In genomic region chr3:12750223-12750622, GRCh38 we compare ENCODE assay signal across 9 cellular contexts. TPM values are rescaled to one million over a fixed set of nuclear protein-coding genes. Genes with fewer than 3 reads are reported as not detected.
DNase-seq lines count a peak whose midpoint lies in the region; ATAC-seq, FAIRE-seq and TF ChIP-seq lines count a peak whose summit lies in the region.
"Had no signal": no experiment of that assay in that cellular context is flagged by ENCODE, and none has a peak within 500 bp of the region (broad histone marks: within the 10 kb centered on the region; RNA-seq: fewer than 3 reads in every experiment).

No MANE protein-coding gene starts in this region.

- no peak for TF ChIP-seq POLR2A in GM18505 (IDR thresholded peaks at IDR 0.05; ENCODE audit: borderline replicate concordance, extremely low read depth, insufficient read depth, insufficient read length)

- no peak overlapping the region for H3K4me3 ChIP-seq in LNCaP clone FGC (ENCODE audit: low read depth, low read length)
- H3K4me3 ChIP-seq in bronchial epithelial cell (ENCODE audit: low read depth, low read length), result no peak overlapping the region

- peaks cover 26% of the 10 kb centered on the region for H3K36me3 ChIP-seq in bronchial epithelial cell (ENCODE audit: control insufficient read depth, insufficient read depth, low read length)

- intact Hi-C loops in activated CD4-positive, alpha-beta T cell treated with anti-CD3 and anti-CD28 coated beads, Interleukin-2, amount 10 ng/mL, durations not matched to agents 24 days and 14 days (cut with micrococcal nuclease), result no loop called here

- H3K27ac Mint-ChIP-seq in activated CD4-positive, alpha-beta T cell treated with anti-CD3 and anti-CD28 coated beads, Interleukin-2, amount 10 ng/mL, durations not matched to agents 24 days and 14 days, result no peak overlapping the region
- H3K27ac Mint-ChIP-seq: dendritic cell treated with granulocyte-macrophage colony-stimulating factor and Interleukin-4, amounts not matched to agents 40 ng/mL and 50 ng/mL, for 4 days had no signal

- peak; percentile 17 for DNase-seq in LNCaP clone FGC (ENCODE audit: low read depth)
- DNase-seq in bronchial epithelial cell (ENCODE audit: low read depth), result peak; percentile 69
- DNase-seq in occipital lobe (lab: John Stamatoyannopoulos, UW), result peak; percentile 6
- no peak for DNase-seq in stimulated activated CD4-positive, alpha-beta T cell treated with anti-CD3 and anti-CD28 coated beads, Interleukin-1b, Interleukin-23, amount 100 ng/mL, for 48 hours
- DNase-seq in NCI-H69 (lab: John Stamatoyannopoulos, UW), result no peak
- no peak for DNase-seq in activated CD4-positive, alpha-beta T cell treated with anti-CD3 and anti-CD28 coated beads, Interleukin-2, amount 10 ng/mL, durations not matched to agents 24 days and 14 days

- peaks cover 3% of the 10 kb centered on the region for H3K27me3 Mint-ChIP-seq in activated CD4-positive, alpha-beta T cell treated with anti-CD3 and anti-CD28 coated beads, Interleukin-2, amount 10 ng/mL, durations not matched to agents 24 days and 14 days

- FAIRE-seq in bronchial epithelial cell (lab: Jason Lieb, UNC), result no peak

- TF ChIP-seq CTCF in LNCaP clone FGC (IDR thresholded peaks at IDR 0.05; ENCODE audit: control insufficient read depth, extremely low read depth, insufficient read depth) (no peak), bronchial epithelial cell (IDR thresholded peaks at IDR 0.05; ENCODE audit: insufficient read depth, low read length, severe bottlenecking) (no peak)

- no peaks in the 10 kb centered on the region for H3K9me3 Mint-ChIP-seq in activated CD4-positive, alpha-beta T cell treated with anti-CD3 and anti-CD28 coated beads, Interleukin-2, amount 10 ng/mL, durations not matched to agents 24 days and 14 days
- H3K9me3 Mint-ChIP-seq: dendritic cell treated with granulocyte-macrophage colony-stimulating factor and Interleukin-4, amounts not matched to agents 40 ng/mL and 50 ng/mL, for 4 days had no signal

- ATAC-seq in GM18505 (IDR thresholded peaks at IDR 0.05; ENCODE audit: unreplicated experiment), result peak; percentile 15
- ATAC-seq in GM19452 (IDR thresholded peaks at IDR 0.05; ENCODE audit: unreplicated experiment), result no peak

- no peaks in the 10 kb centered on the region for H3K27me3 ChIP-seq in bronchial epithelial cell (ENCODE audit: control insufficient read depth, insufficient read depth, low read length)

- peaks cover 5% of the 10 kb centered on the region for H3K4me1 Mint-ChIP-seq in activated CD4-positive, alpha-beta T cell treated with anti-CD3 and anti-CD28 coated beads, Interleukin-2, amount 10 ng/mL, durations not matched to agents 24 days and 14 days

- no peaks in the 10 kb centered on the region for H3K36me3 Mint-ChIP-seq in activated CD4-positive, alpha-beta T cell treated with anti-CD3 and anti-CD28 coated beads, Interleukin-2, amount 10 ng/mL, durations not matched to agents 24 days and 14 days (ENCODE audit: low read depth)

- H3K4me3 Mint-ChIP-seq in activated CD4-positive, alpha-beta T cell treated with anti-CD3 and anti-CD28 coated beads, Interleukin-2, amount 10 ng/mL, durations not matched to agents 24 days and 14 days, result no peak overlapping the region
- H3K4me3 Mint-ChIP-seq: dendritic cell treated with granulocyte-macrophage colony-stimulating factor and Interleukin-4, amounts not matched to agents 40 ng/mL and 50 ng/mL, for 4 days had no signal

RNA-seq across cellular contexts. Expression of gene TMEM40, which starts 8.8 kb away (rescaled TPM):
- 19.0 and 43.8 TPM in 2 replicates for total RNA-seq in bronchial epithelial cell
- total RNA-seq in occipital lobe, result not detected
- not detected in 2 replicates for total RNA-seq in activated CD4-positive, alpha-beta T cell treated with anti-CD3 and anti-CD28 coated beads, Interleukin-2, amount 10 ng/mL, durations not matched to agents 24 days and 14 days

RNA-seq across cellular contexts. Expression of gene CAND2, which starts 46.3 kb away (rescaled TPM):
- 0.77 and 1.3 TPM in 2 replicates for total RNA-seq in bronchial epithelial cell
- total RNA-seq in occipital lobe, result 14.5 TPM
- 0.71 and 0.75 TPM in 2 replicates for total RNA-seq in activated CD4-positive, alpha-beta T cell treated with anti-CD3 and anti-CD28 coated beads, Interleukin-2, amount 10 ng/mL, durations not matched to agents 24 days and 14 days

Comparison
In these comparisons a context has a peak if more than half of its experiments do, and no peak if none do; other contexts are left out.
1. DNase-seq: peak in LNCaP clone FGC (single experiment), bronchial epithelial cell (single experiment) and occipital lobe (single experiment); none in stimulated activated CD4-positive, alpha-beta T cell treated with anti-CD3 and anti-CD28 coated beads, Interleukin-1b, Interleukin-23, amount 100 ng/mL, for 48 hours (single experiment), NCI-H69 (single experiment) and activated CD4-positive, alpha-beta T cell treated with anti-CD3 and anti-CD28 coated beads, Interleukin-2, amount 10 ng/mL, durations not matched to agents 24 days and 14 days (single experiment).
2. RNA of gene TMEM40, which starts 8.8 kb away (total RNA-seq): 19.0 to 43.8 TPM in bronchial epithelial cell; not detected in occipital lobe (single experiment) and not detected in activated CD4-positive, alpha-beta T cell treated with anti-CD3 and anti-CD28 coated beads, Interleukin-2, amount 10 ng/mL, durations not matched to agents 24 days and 14 days; every median in the first group is over 10 times any median in the second.